Comparison of ENCODE assay signal across 28 cellular contexts in the genomic region with DNA sequence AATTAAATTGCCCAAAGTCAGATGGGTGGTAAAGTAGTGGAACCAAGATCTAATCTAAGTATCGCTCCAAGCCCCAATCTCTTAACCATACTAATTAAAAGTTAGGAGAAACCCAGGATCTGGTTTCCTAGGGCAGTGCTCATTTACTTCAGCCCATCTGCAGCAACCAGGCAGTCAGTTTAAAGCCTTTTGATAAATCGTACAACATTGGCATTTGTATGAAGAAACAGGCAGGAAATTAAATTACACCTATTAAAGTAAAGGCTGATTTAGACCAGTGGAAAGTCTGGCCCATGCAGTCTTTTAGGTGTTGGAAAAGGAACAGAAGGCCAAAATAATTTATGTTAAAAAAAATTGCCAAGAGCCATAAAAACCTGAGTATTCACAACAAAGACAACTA.
"Had no signal": no experiment of that assay in that cellular context is flagged by ENCODE, and none has a peak within 500 bp of the region (broad histone marks: within the 10 kb centered on the region; RNA-seq: fewer than 3 reads in every experiment).

No MANE protein-coding gene starts in this region.

- DNase-seq: activated B cell treated with CpG ODN at 0.5 μM for 24 hours; activated CD4-positive, alpha-beta T cell treated with anti-CD3 and anti-CD28 coated beads for 48 hours; activated CD4-positive, alpha-beta T cell treated with anti-CD3 and anti-CD28 coated beads, Interleukin-2, amount 50 U/mL, for 1 hour; activated CD4-positive, alpha-beta T cell treated with anti-CD3 and anti-CD28 coated beads, Interleukin-2, amount 50 U/mL, for 48 hours; activated CD8-positive, alpha-beta memory T cell treated with anti-CD3 and anti-CD28 coated beads for 24 hours; activated CD8-positive, alpha-beta T cell treated with anti-CD3 and anti-CD28 coated beads for 36 hours; activated effector memory CD4-positive, alpha-beta T cell treated with Interleukin-2 at 50 U/mL for 16 hours; activated gamma-delta T cell treated with Interleukin-2 at 50 U/mL for 16 hours; activated naive CD4-positive, alpha-beta T cell treated with anti-CD3 and anti-CD28 coated beads, Interleukin-2, amount 50 U/mL, for 16 hours; activated naive CD4-positive, alpha-beta T cell treated with Interleukin-2 at 50 U/mL for 16 hours; activated T-cell treated with anti-CD3 and anti-CD28 coated beads, Interleukin-2, amount 50 U/mL, for 4 hours; amniotic stem cell; anterior cingulate cortex; brain microvascular endothelial cell; dorsolateral prefrontal cortex; effector memory CD4-positive, alpha-beta T cell; endodermal cell; head of caudate nucleus; T1000; WERI-Rb-1 had no signal

- H3K27me3 ChIP-seq: brain microvascular endothelial cell, dorsolateral prefrontal cortex had no signal

- H3K27me3 Mint-ChIP-seq: activated B cell treated with CpG ODN at 0.5 μM for 24 hours; activated CD8-positive, alpha-beta T cell treated with anti-CD3 and anti-CD28 coated beads for 36 hours; activated naive CD8-positive, alpha-beta T cell; activated T-helper 17 cell treated with anti-CD3 and anti-CD28 coated beads, Interleukin-2, amount 50 U/mL, for 72 hours; central memory CD8-positive, alpha-beta T cell; dendritic cell treated with granulocyte-macrophage colony-stimulating factor and Interleukin-4, amounts not matched to agents 40 ng/mL and 50 ng/mL, for 4 days had no signal

- H3K36me3 ChIP-seq: brain microvascular endothelial cell, WERI-Rb-1 had no signal

- H3K27ac ChIP-seq: brain microvascular endothelial cell, coronary artery, dorsolateral prefrontal cortex, WERI-Rb-1 had no signal

- H3K27ac Mint-ChIP-seq: activated B cell treated with CpG ODN at 0.5 μM for 24 hours; activated CD8-positive, alpha-beta T cell treated with anti-CD3 and anti-CD28 coated beads for 36 hours; activated naive CD8-positive, alpha-beta T cell; activated T-helper 17 cell treated with anti-CD3 and anti-CD28 coated beads, Interleukin-2, amount 50 U/mL, for 72 hours; dendritic cell treated with granulocyte-macrophage colony-stimulating factor and Interleukin-4, amounts not matched to agents 40 ng/mL and 50 ng/mL, for 4 days; endodermal cell; T-helper 2 cell treated with Interferon-gamma antibody and Interleukin-4, amounts not matched to agents 5 μg/mL and 100 μg/mL, for 36 hours had no signal

- H3K4me1 Mint-ChIP-seq: activated B cell treated with CpG ODN at 0.5 μM for 24 hours; activated T-helper 17 cell treated with anti-CD3 and anti-CD28 coated beads, Interleukin-2, amount 50 U/mL, for 72 hours; central memory CD8-positive, alpha-beta T cell; endodermal cell had no signal

- H3K36me3 Mint-ChIP-seq: activated naive CD8-positive, alpha-beta T cell had no signal

- H3K4me3 Mint-ChIP-seq: activated B cell treated with CpG ODN at 0.5 μM for 24 hours; activated CD8-positive, alpha-beta T cell treated with anti-CD3 and anti-CD28 coated beads for 36 hours; activated naive CD8-positive, alpha-beta T cell; activated T-cell treated with anti-CD3 and anti-CD28 coated beads, Interleukin-2, amount 50 U/mL, for 4 hours; activated T-helper 17 cell treated with anti-CD3 and anti-CD28 coated beads, Interleukin-2, amount 50 U/mL, for 72 hours; central memory CD8-positive, alpha-beta T cell; dendritic cell treated with granulocyte-macrophage colony-stimulating factor and Interleukin-4, amounts not matched to agents 40 ng/mL and 50 ng/mL, for 4 days; endodermal cell; T-helper 2 cell treated with Interferon-gamma antibody and Interleukin-4, amounts not matched to agents 5 μg/mL and 100 μg/mL, for 36 hours had no signal

- H3K4me3 ChIP-seq: coronary artery, dorsolateral prefrontal cortex had no signal

- ATAC-seq: activated CD4-positive, CD25-positive, alpha-beta regulatory T cell treated with anti-CD3 and anti-CD28 coated beads, Interleukin-2, amount 50 U/mL, for 24 hours; activated CD8-positive, alpha-beta T cell treated with anti-CD3 and anti-CD28 coated beads for 36 hours; activated T-cell treated with anti-CD3 and anti-CD28 coated beads, Interleukin-2, amount 50 U/mL, for 4 hours; activated T-helper 17 cell treated with anti-CD3 and anti-CD28 coated beads, Interleukin-2, amount 50 U/mL, for 72 hours; esophagus mucosa had no signal

- H3K9me3 Mint-ChIP-seq: activated B cell treated with CpG ODN at 0.5 μM for 24 hours; activated CD8-positive, alpha-beta T cell treated with anti-CD3 and anti-CD28 coated beads for 36 hours; dendritic cell treated with granulocyte-macrophage colony-stimulating factor and Interleukin-4, amounts not matched to agents 40 ng/mL and 50 ng/mL, for 4 days; endodermal cell; T-helper 2 cell treated with Interferon-gamma antibody and Interleukin-4, amounts not matched to agents 5 μg/mL and 100 μg/mL, for 36 hours had no signal
